In the genomic region with DNA sequence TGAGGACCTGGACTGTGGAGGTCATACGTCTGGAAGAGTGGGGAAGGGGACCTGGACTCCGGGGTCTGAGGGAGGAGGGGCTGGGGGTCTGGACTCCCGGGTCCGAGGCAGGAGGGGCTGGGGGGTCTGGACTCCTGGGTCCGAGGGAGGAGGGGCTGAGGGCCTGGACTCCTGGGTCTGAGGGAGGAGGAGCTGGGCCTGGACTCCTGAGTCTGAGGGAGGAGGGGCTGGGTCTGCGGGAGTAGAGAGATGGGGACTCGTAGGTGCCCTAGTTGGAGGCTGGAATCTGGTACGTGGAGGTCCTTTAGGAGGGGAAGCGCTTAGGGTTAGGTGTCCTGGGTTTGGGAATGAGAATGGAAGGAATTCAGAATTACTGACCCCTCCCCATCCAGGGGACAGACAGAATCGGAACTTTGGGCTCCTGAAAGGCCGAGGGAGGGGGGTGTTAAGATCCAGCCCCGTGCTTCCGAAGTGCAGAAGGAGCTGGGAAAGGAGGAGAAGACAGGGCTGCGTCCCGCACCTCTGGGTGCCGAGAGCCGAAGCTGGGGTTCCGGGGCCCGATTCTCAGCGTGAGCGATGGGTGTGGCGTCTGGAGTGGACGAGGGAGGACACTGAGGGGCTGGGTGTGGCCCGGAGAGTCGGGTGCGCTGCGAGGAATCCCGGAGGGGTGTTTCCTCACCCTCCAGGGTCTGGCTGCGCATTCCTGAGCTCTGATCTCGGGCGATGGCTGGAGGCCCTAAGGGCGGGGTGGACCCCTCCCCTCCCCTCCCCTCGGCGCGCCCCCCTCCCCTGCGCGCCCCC, we compare ENCODE assay signal across 1 cellular context.
TF ChIP-seq lines count a peak whose summit lies in the region.

No MANE protein-coding gene starts in this region.

TF ChIP-seq in K562, 482 proteins besides CTCF, POLR2A, EP300 and RAD21 (continued from another document):
- no peak for TF ChIP-seq ZBTB40 (IDR thresholded peaks at IDR 0.05)
- no peak for TF ChIP-seq ZBTB40 (CRISPR knock-in tag; IDR thresholded peaks at IDR 0.05)
- no peak for TF ChIP-seq ZNF134 (CRISPR knock-in tag; conservative IDR thresholded peaks at IDR 0.05)
- TF ChIP-seq ZBTB9 (CRISPR knock-in tag; IDR thresholded peaks at IDR 0.05), result peak; percentile 38; the same call in 1 of the 2 replicates
- TF ChIP-seq, protein P1, sequence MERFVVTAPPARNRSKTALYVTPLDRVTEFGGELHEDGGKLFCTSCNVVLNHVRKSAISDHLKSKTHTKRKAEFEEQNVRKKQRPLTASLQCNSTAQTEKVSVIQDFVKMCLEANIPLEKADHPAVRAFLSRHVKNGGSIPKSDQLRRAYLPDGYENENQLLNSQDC (CRISPR knock-in tag; IDR thresholded peaks at IDR 0.05), result no peak
- TF ChIP-seq RBBP5 (IDR thresholded peaks at IDR 0.05; ENCODE audit: borderline replicate concordance, insufficient read depth, low read length, poor library complexity, severe bottlenecking), result peak; percentile 18
- TF ChIP-seq MTA3 (IDR thresholded peaks at IDR 0.05; ENCODE audit: borderline replicate concordance), result no peak
- no peak for TF ChIP-seq FOXP1 (CRISPR knock-in tag; IDR thresholded peaks at IDR 0.05)
- no peak for TF ChIP-seq SRSF1 (IDR thresholded peaks at IDR 0.05; ENCODE audit: low read depth, low read length)
- TF ChIP-seq NR2F6 (CRISPR knock-in tag; IDR thresholded peaks at IDR 0.05), result 0 out of 2 replicates have a peak, but pooled peaks have one; percentile 40
- TF ChIP-seq ZNF121 (CRISPR knock-in tag; conservative IDR thresholded peaks at IDR 0.05), result no peak
- no peak for TF ChIP-seq HDAC6 (IDR thresholded peaks at IDR 0.05; ENCODE audit: low read depth, low read length)
- no peak for TF ChIP-seq SMAD4 (CRISPR knock-in tag; conservative IDR thresholded peaks at IDR 0.05)
- TF ChIP-seq ZFP36 (IDR thresholded peaks at IDR 0.05; ENCODE audit: low read depth, low read length, partially characterized antibody), result peak; percentile 37
- peak in 1 of 3 experiments; percentile 15 for TF ChIP-seq YY1 (IDR thresholded peaks at IDR 0.05; ENCODE audit: borderline replicate concordance in 1 of 3, control insufficient read depth in 1 of 3, extremely low read depth in 1 of 3, insufficient read depth in 3 of 3, insufficient read length in 1 of 3, insufficient replicate concordance in 2 of 3, low read depth in 1 of 3, low read length in 2 of 3)
- TF ChIP-seq NR2C1 (IDR thresholded peaks at IDR 0.05), result no peak
- no peak for TF ChIP-seq NR2C1 (tag; IDR thresholded peaks at IDR 0.05)
- no peak for TF ChIP-seq HDAC3 (IDR thresholded peaks at IDR 0.05; ENCODE audit: borderline replicate concordance, partially characterized antibody)
- no peak for TF ChIP-seq TARDBP (IDR thresholded peaks at IDR 0.05)
- no peak for TF ChIP-seq MECOM (CRISPR knock-in tag; IDR thresholded peaks at IDR 0.05)
- 0 out of 2 replicates have a peak, but pooled peaks have one; percentile 7 for TF ChIP-seq ETV1 (tag; conservative IDR thresholded peaks at IDR 0.05; ENCODE audit: low read depth)
- TF ChIP-seq YBX1 (IDR thresholded peaks at IDR 0.05), result no peak
- TF ChIP-seq ZNF707 (CRISPR knock-in tag; conservative IDR thresholded peaks at IDR 0.05), result no peak
- TF ChIP-seq GTF2B (IDR thresholded peaks at IDR 0.05; ENCODE audit: extremely low read depth, insufficient read length), result no peak
- TF ChIP-seq OTX1 (CRISPR knock-in tag; IDR thresholded peaks at IDR 0.05), result no peak
- peak; percentile 32; the same call in 1 of the 2 replicates for TF ChIP-seq CREM (IDR thresholded peaks at IDR 0.05; ENCODE audit: low read depth)
- TF ChIP-seq L3MBTL2 (IDR thresholded peaks at IDR 0.05), result no peak
- no peak for TF ChIP-seq HNRNPL (IDR thresholded peaks at IDR 0.05; ENCODE audit: low read depth, low read length)
- TF ChIP-seq POLR2B (IDR thresholded peaks at IDR 0.05; ENCODE audit: low read depth, partially characterized antibody), result no peak
- no peak for TF ChIP-seq LARP7 (IDR thresholded peaks at IDR 0.05)
- TF ChIP-seq ZNF263 (CRISPR knock-in tag; IDR thresholded peaks at IDR 0.05; ENCODE audit: borderline replicate concordance), result peak; percentile 71
- TF ChIP-seq NRF1 (conservative IDR thresholded peaks at IDR 0.05 in 1 of 2, IDR thresholded peaks at IDR 0.05 in 1 of 2), result no peak
- TF ChIP-seq JUN (IDR thresholded peaks at IDR 0.05; ENCODE audit: borderline replicate concordance, low read depth, low read length), result no peak
- TF ChIP-seq JUN (CRISPR knock-in tag; IDR thresholded peaks at IDR 0.05; ENCODE audit: borderline replicate concordance), result no peak
